Comparison of ENCODE assay signal across 9 cellular contexts in the genomic region with DNA sequence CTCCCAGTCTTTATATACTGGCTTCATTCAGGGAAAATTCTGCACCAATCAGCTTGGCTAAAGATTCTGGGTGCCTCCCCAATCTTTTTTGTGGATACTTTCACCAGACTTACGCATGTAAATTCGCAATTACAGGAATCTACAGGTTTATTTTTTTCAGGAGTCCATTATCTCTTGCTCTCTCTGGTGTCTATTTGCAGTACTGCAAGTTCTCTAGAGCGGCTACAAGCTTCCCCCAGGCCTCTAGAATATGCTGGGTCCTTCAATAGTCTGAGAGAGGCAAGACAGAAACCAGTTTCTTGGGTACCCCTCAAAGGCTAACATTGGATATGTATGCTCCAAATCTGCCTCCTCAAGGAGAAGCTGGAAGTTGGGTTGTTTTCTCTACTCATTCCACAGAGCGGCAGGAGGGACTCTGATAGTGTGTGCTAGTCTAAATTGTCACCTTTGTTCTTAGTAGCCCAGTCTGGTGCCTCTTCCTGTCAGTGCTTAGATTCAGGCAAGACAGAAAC. TPM values are rescaled to one million over a fixed set of nuclear protein-coding genes. Genes with fewer than 3 reads are reported as not detected.
DNase-seq lines count a peak whose midpoint lies in the region; ATAC-seq and TF ChIP-seq lines count a peak whose summit lies in the region.
"Had no signal": no experiment of that assay in that cellular context is flagged by ENCODE, and none has a peak within 500 bp of the region (broad histone marks: within the 10 kb centered on the region; RNA-seq: fewer than 3 reads in every experiment).

No MANE protein-coding gene starts in this region.

- DNase-seq in heart left ventricle = no peak
- no peak for DNase-seq in left ventricle myocardium superior
- DNase-seq in NCI-H526 (lab: John Stamatoyannopoulos, UW) = peak; percentile 19 to 51
- peak; percentile 29 for DNase-seq in amniotic epithelial cell (ENCODE audit: low read depth)
- DNase-seq in mesenchymal stem cell = peak; percentile 41
- DNase-seq in NCI-H187 (lab: John Stamatoyannopoulos, UW) = no peak
- no peak for DNase-seq in OCI-M2 (lab: John Stamatoyannopoulos, UW; ENCODE audit: unreplicated experiment)
- no peak for DNase-seq in upper lobe of left lung

- H2BK12ac ChIP-seq in mesenchymal stem cell (ENCODE audit: low read length in 2 of 2) = no peak overlapping the region

- H3K27me3 ChIP-seq in heart left ventricle (peaks cover 0 to 2% (median 0%) of the 10 kb centered on the region in 9 donors), mesenchymal stem cell (ENCODE audit: control insufficient read depth in 1 of 2, insufficient read depth in 1 of 2, low read length in 2 of 2) (peaks cover 22 to 43% of the 10 kb centered on the region in 2 experiments), upper lobe of left lung (no peaks in the 10 kb centered on the region)

- H3K9ac ChIP-seq in mesenchymal stem cell (ENCODE audit: low read length) = no peak overlapping the region

- H3K9me3 ChIP-seq in heart left ventricle (peaks cover 0 to 21% (median 0%) of the 10 kb centered on the region in 12 donors), mesenchymal stem cell (ENCODE audit: control insufficient read depth, low read length) (peaks cover 7% of the 10 kb centered on the region), upper lobe of left lung (peaks cover 0 to 3% (median 0%) of the 10 kb centered on the region in 4 donors)

- H3K27ac ChIP-seq in heart left ventricle (no peak overlapping the region), mesenchymal stem cell (ENCODE audit: low read length, poor library complexity, severe bottlenecking) (no peak overlapping the region), upper lobe of left lung (no peak overlapping the region)

- H2BK120ac ChIP-seq in mesenchymal stem cell (ENCODE audit: low read depth, low read length) = no peak overlapping the region

- no peaks in the 10 kb centered on the region for H3K4me1 ChIP-seq in heart left ventricle
- no peaks in the 10 kb centered on the region for H3K4me1 ChIP-seq in mesenchymal stem cell (ENCODE audit: control insufficient read depth, insufficient read depth, low read depth, low read length)
- no peaks in the 10 kb centered on the region for H3K4me1 ChIP-seq in upper lobe of left lung

- H3K4ac ChIP-seq in mesenchymal stem cell (ENCODE audit: low read depth in 1 of 2, low read length in 2 of 2) = no peak overlapping the region

- TF ChIP-seq CTCF in heart left ventricle (IDR thresholded peaks at IDR 0.05) = peak in 10 of 12 donors; percentile 9 to 39 (median 27)
- peak in 1 of 6 experiments; percentile 15 for TF ChIP-seq CTCF in upper lobe of left lung (IDR thresholded peaks at IDR 0.05)

- ATAC-seq in heart left ventricle (no peak), left ventricle myocardium superior (no peak), upper lobe of left lung (ENCODE audit: low FRiP score in 2 of 2) (no peak)

- H4K8ac ChIP-seq in mesenchymal stem cell (ENCODE audit: low read length) = no peak overlapping the region

- 46 to 54% (median 48%) methylated on average over 4 of the region's 4 CpGs for WGBS in heart left ventricle, 4 donors
- WGBS in mesenchymal stem cell = 37% methylated on average over 4 of the region's 4 CpGs
- WGBS in upper lobe of left lung, 2 donors = 52% methylated on average over 4 of the region's 4 CpGs

- H3K36me3 ChIP-seq in heart left ventricle = no peaks in the 10 kb centered on the region
- no peaks in the 10 kb centered on the region for H3K36me3 ChIP-seq in mesenchymal stem cell (ENCODE audit: control insufficient read depth in 1 of 2, insufficient read depth in 2 of 2, low read depth in 1 of 2, low read length in 2 of 2)
- no peaks in the 10 kb centered on the region for H3K36me3 ChIP-seq in upper lobe of left lung

- H2AK5ac ChIP-seq in mesenchymal stem cell (ENCODE audit: low read length, severe bottlenecking) = no peak overlapping the region

- TF ChIP-seq POLR2A in heart left ventricle (IDR thresholded peaks at IDR 0.05) (no peak), upper lobe of left lung (IDR thresholded peaks at IDR 0.05) (no peak)

- H3K4me2 ChIP-seq in mesenchymal stem cell (ENCODE audit: low read length, poor library complexity, severe bottlenecking) = no peak overlapping the region

- no peak overlapping the region for H3K18ac ChIP-seq in mesenchymal stem cell (ENCODE audit: low read depth in 1 of 2, low read length in 2 of 2)

- H3K14ac ChIP-seq in mesenchymal stem cell (ENCODE audit: low read length in 2 of 2) = no peak overlapping the region

- no peak overlapping the region for H3K4me3 ChIP-seq in heart left ventricle
- no peak overlapping the region for H3K4me3 ChIP-seq in mesenchymal stem cell (ENCODE audit: insufficient read depth in 1 of 2, low read depth in 1 of 2, low read length in 2 of 2)
- no peak overlapping the region for H3K4me3 ChIP-seq in upper lobe of left lung

- TF ChIP-seq EP300 in upper lobe of left lung (IDR thresholded peaks at IDR 0.05) = no peak

- intact Hi-C loops in heart left ventricle (cut with DNase I) = loop anchor here in 1 of 10 donors (10.0 kb wide), 1 partner anchor 151 kb away; no protein-coding TSS in a partner anchor
- intact Hi-C loops in left ventricle myocardium superior (cut with micrococcal nuclease) = no loop called here

- no peak overlapping the region for H4K91ac ChIP-seq in mesenchymal stem cell (ENCODE audit: low read length)

- no peaks in the 10 kb centered on the region for H3K79me1 ChIP-seq in mesenchymal stem cell (replicated peaks; ENCODE audit: low read length, poor library complexity, severe bottlenecking)

- no peak overlapping the region for H2AFZ ChIP-seq in mesenchymal stem cell (ENCODE audit: low read depth, low read length)

- no peak overlapping the region for H3K23ac ChIP-seq in mesenchymal stem cell (ENCODE audit: low read length in 2 of 2)

- H2BK15ac ChIP-seq in mesenchymal stem cell (ENCODE audit: low read depth, poor library complexity, severe bottlenecking) = no peak overlapping the region

- H2BK5ac ChIP-seq in mesenchymal stem cell (ENCODE audit: low read depth, low read length, poor library complexity, severe bottlenecking) = no peak overlapping the region

RNA-seq across cellular contexts. Expression of a gene that starts 58.5 kb away (rescaled TPM):
- total RNA-seq in heart left ventricle = not detected
- not detected for polyA plus RNA-seq in heart left ventricle
- not detected for total RNA-seq in left ventricle myocardium superior
- not detected for polyA plus RNA-seq in mesenchymal stem cell (2013, experiment 1 of 2)
- not detected for polyA plus RNA-seq in mesenchymal stem cell (2013, experiment 2 of 2)
- not detected for total RNA-seq in upper lobe of left lung
- polyA plus RNA-seq: adipose tissue had no signal

Comparison
In these comparisons a context has a peak if more than half of its experiments do, and no peak if none do; other contexts are left out.
1. DNase-seq: peak in NCI-H526 (2 of 2), amniotic epithelial cell (single experiment) and mesenchymal stem cell (single experiment); none in heart left ventricle (0 of 5), left ventricle myocardium superior (single experiment), NCI-H187 (0 of 2), OCI-M2 (single experiment) and upper lobe of left lung (0 of 2).